1 cellular context compared by ENCODE assay signal in genomic region chr15:92077353-92078080, GRCh38.
TF ChIP-seq lines count a peak whose summit lies in the region.

No MANE protein-coding gene starts in this region.

TF ChIP-seq in HCT116, 20 proteins besides CTCF, POLR2A, EP300 and RAD21 (continued from another document):
- TF ChIP-seq, protein P1, sequence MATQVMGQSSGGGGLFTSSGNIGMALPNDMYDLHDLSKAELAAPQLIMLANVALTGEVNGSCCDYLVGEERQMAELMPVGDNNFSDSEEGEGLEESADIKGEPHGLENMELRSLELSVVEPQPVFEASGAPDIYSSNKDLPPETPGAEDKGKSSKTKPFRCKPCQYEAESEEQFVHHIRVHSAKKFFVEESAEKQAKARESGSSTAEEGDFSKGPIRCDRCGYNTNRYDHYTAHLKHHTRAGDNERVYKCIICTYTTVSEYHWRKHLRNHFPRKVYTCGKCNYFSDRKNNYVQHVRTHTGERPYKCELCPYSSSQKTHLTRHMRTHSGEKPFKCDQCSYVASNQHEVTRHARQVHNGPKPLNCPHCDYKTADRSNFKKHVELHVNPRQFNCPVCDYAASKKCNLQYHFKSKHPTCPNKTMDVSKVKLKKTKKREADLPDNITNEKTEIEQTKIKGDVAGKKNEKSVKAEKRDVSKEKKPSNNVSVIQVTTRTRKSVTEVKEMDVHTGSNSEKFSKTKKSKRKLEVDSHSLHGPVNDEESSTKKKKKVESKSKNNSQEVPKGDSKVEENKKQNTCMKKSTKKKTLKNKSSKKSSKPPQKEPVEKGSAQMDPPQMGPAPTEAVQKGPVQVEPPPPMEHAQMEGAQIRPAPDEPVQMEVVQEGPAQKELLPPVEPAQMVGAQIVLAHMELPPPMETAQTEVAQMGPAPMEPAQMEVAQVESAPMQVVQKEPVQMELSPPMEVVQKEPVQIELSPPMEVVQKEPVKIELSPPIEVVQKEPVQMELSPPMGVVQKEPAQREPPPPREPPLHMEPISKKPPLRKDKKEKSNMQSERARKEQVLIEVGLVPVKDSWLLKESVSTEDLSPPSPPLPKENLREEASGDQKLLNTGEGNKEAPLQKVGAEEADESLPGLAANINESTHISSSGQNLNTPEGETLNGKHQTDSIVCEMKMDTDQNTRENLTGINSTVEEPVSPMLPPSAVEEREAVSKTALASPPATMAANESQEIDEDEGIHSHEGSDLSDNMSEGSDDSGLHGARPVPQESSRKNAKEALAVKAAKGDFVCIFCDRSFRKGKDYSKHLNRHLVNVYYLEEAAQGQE (IDR thresholded peaks at IDR 0.05; ENCODE audit: low read depth): no peak
- TF ChIP-seq, protein P2, sequence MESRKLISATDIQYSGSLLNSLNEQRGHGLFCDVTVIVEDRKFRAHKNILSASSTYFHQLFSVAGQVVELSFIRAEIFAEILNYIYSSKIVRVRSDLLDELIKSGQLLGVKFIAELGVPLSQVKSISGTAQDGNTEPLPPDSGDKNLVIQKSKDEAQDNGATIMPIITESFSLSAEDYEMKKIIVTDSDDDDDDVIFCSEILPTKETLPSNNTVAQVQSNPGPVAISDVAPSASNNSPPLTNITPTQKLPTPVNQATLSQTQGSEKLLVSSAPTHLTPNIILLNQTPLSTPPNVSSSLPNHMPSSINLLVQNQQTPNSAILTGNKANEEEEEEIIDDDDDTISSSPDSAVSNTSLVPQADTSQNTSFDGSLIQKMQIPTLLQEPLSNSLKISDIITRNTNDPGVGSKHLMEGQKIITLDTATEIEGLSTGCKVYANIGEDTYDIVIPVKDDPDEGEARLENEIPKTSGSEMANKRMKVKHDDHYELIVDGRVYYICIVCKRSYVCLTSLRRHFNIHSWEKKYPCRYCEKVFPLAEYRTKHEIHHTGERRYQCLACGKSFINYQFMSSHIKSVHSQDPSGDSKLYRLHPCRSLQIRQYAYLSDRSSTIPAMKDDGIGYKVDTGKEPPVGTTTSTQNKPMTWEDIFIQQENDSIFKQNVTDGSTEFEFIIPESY (IDR thresholded peaks at IDR 0.05; ENCODE audit: extremely low read depth, insufficient replicate concordance, low read length): no peak
- no peak for TF ChIP-seq EZH2phosphoT487 (IDR thresholded peaks at IDR 0.05; ENCODE audit: borderline replicate concordance)
- no peak for TF ChIP-seq ZFX (IDR thresholded peaks at IDR 0.05)
- TF ChIP-seq SIN3A (IDR thresholded peaks at IDR 0.05; ENCODE audit: low read depth): no peak
- no peak for TF ChIP-seq SP1 (IDR thresholded peaks at IDR 0.05; ENCODE audit: low read depth)
- TF ChIP-seq FOSL1 (IDR thresholded peaks at IDR 0.05; ENCODE audit: low read depth): no peak
- TF ChIP-seq CBX3 (IDR thresholded peaks at IDR 0.05; ENCODE audit: low read depth): no peak; the same call in 1 of the 2 replicates
- no peak for TF ChIP-seq ATF3 (IDR thresholded peaks at IDR 0.05)
- no peak for TF ChIP-seq TCF7L2 (IDR thresholded peaks at IDR 0.05; ENCODE audit: borderline replicate concordance, extremely low read depth, insufficient read depth, insufficient read length)
- peak; percentile 78 for TF ChIP-seq YY1 (IDR thresholded peaks at IDR 0.05; ENCODE audit: extremely low read depth, insufficient replicate concordance, low read depth, low read length)
- no peak for TF ChIP-seq JUND (IDR thresholded peaks at IDR 0.05)
- TF ChIP-seq POLR2AphosphoS5 (IDR thresholded peaks at IDR 0.05; ENCODE audit: low read depth, low read length): no peak
- TF ChIP-seq SRF (IDR thresholded peaks at IDR 0.05; ENCODE audit: low read depth): no peak
